In the genomic region with DNA sequence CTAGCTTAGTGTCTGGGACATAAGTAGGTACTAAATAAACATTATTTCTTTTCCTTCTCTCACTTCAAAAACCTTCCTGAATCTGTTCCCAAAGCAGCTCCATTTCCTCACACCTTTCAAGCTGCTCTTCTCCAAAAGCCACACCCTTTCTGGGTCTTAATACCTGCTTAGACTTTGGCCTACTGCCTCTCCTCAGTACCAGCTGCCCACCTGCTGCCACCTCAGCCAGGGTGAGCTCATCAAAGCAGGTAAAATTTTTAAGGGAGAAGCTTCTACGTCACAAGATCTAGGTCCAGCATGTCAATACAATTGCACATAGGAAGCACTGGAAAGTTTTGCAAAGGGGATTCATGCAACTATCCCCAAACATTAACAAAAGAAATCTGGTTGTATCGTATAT, we compare ENCODE assay signal across 22 cellular contexts.
"Had no signal": no experiment of that assay in that cellular context is flagged by ENCODE, and none has a peak within 500 bp of the region (broad histone marks: within the 10 kb centered on the region; RNA-seq: fewer than 3 reads in every experiment).

No MANE protein-coding gene starts in this region.

- ATAC-seq: effector memory CD8-positive, alpha-beta T cell; heart right ventricle; left lobe of liver; natural killer cell; stimulated activated naive CD8-positive, alpha-beta T cell treated with anti-CD3 and anti-CD28 coated beads, Interleukin-15, Interleukin-2, amounts not matched to agents 100 U/mL and 50 U/mL, for 24 hours had no signal

- H3K4me1 Mint-ChIP-seq: activated naive CD8-positive, alpha-beta T cell treated with anti-CD3 and anti-CD28 coated beads for 36 hours; central memory CD8-positive, alpha-beta T cell had no signal

- H3K36me3 Mint-ChIP-seq: activated naive CD8-positive, alpha-beta T cell treated with anti-CD3 and anti-CD28 coated beads for 36 hours; natural killer cell had no signal

- H3K4me1 ChIP-seq: breast epithelium, prostate gland had no signal

- H3K27me3 Mint-ChIP-seq: activated naive CD8-positive, alpha-beta T cell treated with anti-CD3 and anti-CD28 coated beads for 36 hours; central memory CD8-positive, alpha-beta T cell had no signal

- H3K27ac Mint-ChIP-seq: activated naive CD8-positive, alpha-beta T cell treated with anti-CD3 and anti-CD28 coated beads for 36 hours; effector memory CD8-positive, alpha-beta T cell had no signal

- H3K9me3 ChIP-seq: breast epithelium, heart right ventricle, ovary, prostate gland, tibial artery had no signal

- H3K36me3 ChIP-seq: breast epithelium, ovary, prostate gland, tibial artery had no signal

- H3K4me3 ChIP-seq: breast epithelium, dorsolateral prefrontal cortex, heart right ventricle, lung, ovary, prostate gland, tibial artery had no signal

- H3K4me3 Mint-ChIP-seq: activated naive CD8-positive, alpha-beta T cell treated with anti-CD3 and anti-CD28 coated beads for 36 hours; central memory CD8-positive, alpha-beta T cell; effector memory CD8-positive, alpha-beta T cell; natural killer cell had no signal

- H3K9me3 Mint-ChIP-seq: activated naive CD8-positive, alpha-beta T cell treated with anti-CD3 and anti-CD28 coated beads for 36 hours; central memory CD8-positive, alpha-beta T cell; effector memory CD8-positive, alpha-beta T cell; natural killer cell had no signal

- H3K27me3 ChIP-seq: breast epithelium, dorsolateral prefrontal cortex, heart right ventricle, ovary, tibial artery had no signal

- DNase-seq: activated CD4-positive, alpha-beta T cell treated with anti-CD3 and anti-CD28 coated beads, Interleukin-2, amount 50 U/mL, for 4 hours; activated CD8-positive, alpha-beta memory T cell treated with anti-CD3 and anti-CD28 coated beads, Interleukin-2, amount 50 U/mL, for 48 hours; activated naive CD4-positive, alpha-beta T cell treated with Interleukin-2 at 50 U/mL for 16 hours; activated naive CD8-positive, alpha-beta T cell treated with anti-CD3 and anti-CD28 coated beads for 36 hours; activated T-cell treated with anti-CD3 and anti-CD28 coated beads, Interleukin-2, amount 50 U/mL, for 48 hours; dorsolateral prefrontal cortex; effector memory CD8-positive, alpha-beta T cell; heart right ventricle; kidney; natural killer cell; ovary; stimulated activated CD4-positive, alpha-beta T cell treated with anti-CD3 and anti-CD28 coated beads, Interleukin-4, amount 100 ng/mL, for 4 hours; stimulated activated naive CD8-positive, alpha-beta T cell treated with anti-CD3 and anti-CD28 coated beads, Interleukin-15, Interleukin-2, amounts not matched to agents 100 U/mL and 50 U/mL, for 24 hours; substantia nigra; T-helper 1 cell; T-helper 9 cell; tibial artery had no signal

- H3K27ac ChIP-seq: breast epithelium, dorsolateral prefrontal cortex, heart right ventricle, ovary, prostate gland, tibial artery had no signal
